ENCODE assay signal across 8 cellular contexts in genomic region chr9:136410500-136411287, GRCh38. TPM values are rescaled to one million over a fixed set of nuclear protein-coding genes. Genes with fewer than 3 reads are reported as not detected.
DNase-seq lines count a peak whose midpoint lies in the region; ATAC-seq and TF ChIP-seq lines count a peak whose summit lies in the region.

A gene with protein sequence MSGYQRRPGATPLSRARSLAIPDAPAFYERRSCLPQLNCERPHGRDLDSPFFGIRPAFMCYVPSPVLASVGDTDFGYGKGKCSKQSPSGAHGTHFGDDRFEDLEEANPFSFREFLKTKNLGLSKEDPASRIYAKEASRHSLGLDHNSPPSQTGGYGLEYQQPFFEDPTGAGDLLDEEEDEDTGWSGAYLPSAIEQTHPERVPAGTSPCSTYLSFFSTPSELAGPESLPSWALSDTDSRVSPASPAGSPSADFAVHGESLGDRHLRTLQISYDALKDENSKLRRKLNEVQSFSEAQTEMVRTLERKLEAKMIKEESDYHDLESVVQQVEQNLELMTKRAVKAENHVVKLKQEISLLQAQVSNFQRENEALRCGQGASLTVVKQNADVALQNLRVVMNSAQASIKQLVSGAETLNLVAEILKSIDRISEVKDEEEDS (minus strand): TSS chr9:136410614. CDS start chr9:136410397, 217 bp downstream.
A gene with protein sequence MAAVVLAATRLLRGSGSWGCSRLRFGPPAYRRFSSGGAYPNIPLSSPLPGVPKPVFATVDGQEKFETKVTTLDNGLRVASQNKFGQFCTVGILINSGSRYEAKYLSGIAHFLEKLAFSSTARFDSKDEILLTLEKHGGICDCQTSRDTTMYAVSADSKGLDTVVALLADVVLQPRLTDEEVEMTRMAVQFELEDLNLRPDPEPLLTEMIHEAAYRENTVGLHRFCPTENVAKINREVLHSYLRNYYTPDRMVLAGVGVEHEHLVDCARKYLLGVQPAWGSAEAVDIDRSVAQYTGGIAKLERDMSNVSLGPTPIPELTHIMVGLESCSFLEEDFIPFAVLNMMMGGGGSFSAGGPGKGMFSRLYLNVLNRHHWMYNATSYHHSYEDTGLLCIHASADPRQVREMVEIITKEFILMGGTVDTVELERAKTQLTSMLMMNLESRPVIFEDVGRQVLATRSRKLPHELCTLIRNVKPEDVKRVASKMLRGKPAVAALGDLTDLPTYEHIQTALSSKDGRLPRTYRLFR (plus strand): TSS chr9:136410658. CDS start chr9:136410669, 11 bp downstream.

- H3K9ac ChIP-seq in PC-3 (ENCODE audit: low read length) = peak within 1 kb of the TSS; percentile 95

- H3F3A ChIP-seq in PC-3 (ENCODE audit: low read length, unreplicated experiment) = no peaks in the 10 kb centered on the region

- peaks cover 44% of the 10 kb centered on the region for H3K79me2 ChIP-seq in PC-3 (ENCODE audit: low read length)

- H3K36me3 ChIP-seq in PC-3 (ENCODE audit: low read depth, low read length) = peaks cover 25% of the 10 kb centered on the region

- intact Hi-C loops in PC-3 (cut with micrococcal nuclease) = no loop called here

- H3K4me1 ChIP-seq in PC-3 (ENCODE audit: insufficient read depth, low read length) (peaks cover 18% of the 10 kb centered on the region; the same call in 1 of the 2 replicates), mononuclear cell (ENCODE audit: insufficient read depth, low read length) (peaks cover 27% of the 10 kb centered on the region)

- BruUV-seq in PC-3 (replicated peaks; lab: Mats Ljungman, UMichigan) = TSS peak; percentile 58

- H2AFZ ChIP-seq in PC-3 (ENCODE audit: low read length) = peak within 1 kb of the TSS; percentile 59; the same call in 1 of the 2 replicates

- POLR2A ChIA-PET in PC-3 (lab: Charles Lee; ENCODE audit: unreplicated experiment) = interaction anchor here (0.6 kb wide), 1 partner anchor 48 kb away, joined by 3 read pairs; no protein-coding TSS in a partner anchor

- in situ Hi-C loops in Caki2 (cut with HindIII; ENCODE audit: low pct_unique_long_range_greater_than_20kb, low sequenced_read_pairs) = no loop called here

- CTCF ChIA-PET in PC-3 (lab: Charles Lee) = no interaction called here

- H3K9me2 ChIP-seq in PC-3 (replicated peaks; ENCODE audit: low read length) = no peaks in the 10 kb centered on the region

- DNase-seq in Caki2 (ENCODE audit: low read depth) (peak; percentile 77), HuH-7.5 (ENCODE audit: low spot score) (peak; percentile 97), PC-3 (peak; percentile 86), activated T-cell treated with anti-CD3 and anti-CD28 coated beads for 4 hours (peak; percentile 99), epithelial cell of prostate (ENCODE audit: low read depth, low spot score) (peak; percentile 22)
- DNase-seq in stimulated activated CD8-positive, alpha-beta memory T cell treated with anti-CD3 and anti-CD28 coated beads, Interleukin-2, amount 100 ng/mL, for 1 hour (ENCODE audit: low read depth in 2 of 2) = peak; percentile 93

- H4K20me1 ChIP-seq in PC-3 (ENCODE audit: low read length) = peaks cover 10% of the 10 kb centered on the region; the same call in 1 of the 2 replicates

- H3K4me3 ChIP-seq in PC-3 (ENCODE audit: low read length) (peak within 1 kb of the TSS; percentile 93), mononuclear cell (ENCODE audit: low read length) (peak within 1 kb of the TSS; percentile 84)

- H3K9me3 ChIP-seq in PC-3 (ENCODE audit: low read length) (no peaks in the 10 kb centered on the region), mononuclear cell (ENCODE audit: low read depth, low read length) (no peaks in the 10 kb centered on the region)

- H3K4me2 ChIP-seq in PC-3 (ENCODE audit: low read length) = peak within 1 kb of the TSS; percentile 97

- H3K27me3 ChIP-seq in PC-3 (ENCODE audit: low read length) (no peaks in the 10 kb centered on the region), mononuclear cell (ENCODE audit: insufficient read depth, low read length) (no peaks in the 10 kb centered on the region)

- ATAC-seq in GM21515 (IDR thresholded peaks at IDR 0.05; ENCODE audit: unreplicated experiment) (peak; percentile 79), PC-3 (peak; percentile 83)

- no peak for TF ChIP-seq CTCF in PC-3 (conservative IDR thresholded peaks at IDR 0.05; ENCODE audit: low read depth, low read length)

- H3K27ac ChIP-seq in PC-3 (ENCODE audit: low read length) (peak within 1 kb of the TSS; percentile 41), epithelial cell of prostate (peak within 1 kb of the TSS; percentile 59)

RNA-seq across cellular contexts. Expression of the first gene that starts in this region (rescaled TPM):
- total RNA-seq in Caki2 (2014; rRNA removed; shearing (Covaris generic); ENCODE audit: low replicate concordance) = 58.2 and 79.3 TPM in 2 replicates
- 32.3 and 38.3 TPM in 2 replicates for total RNA-seq in PC-3 (2014; rRNA removed)
- 16.2 TPM for total RNA-seq in mononuclear cell

RNA-seq across cellular contexts. Expression of the second gene that starts in this region (rescaled TPM):
- 41.4 and 43.5 TPM in 2 replicates for total RNA-seq in Caki2 (2014; rRNA removed; shearing (Covaris generic); ENCODE audit: low replicate concordance)
- 44.3 and 54.9 TPM in 2 replicates for total RNA-seq in PC-3 (2014; rRNA removed)
- total RNA-seq in mononuclear cell = 36.6 TPM

Comparison
In these comparisons a context has a peak if more than half of its experiments do, and no peak if none do; other contexts are left out.
1. Peak in every context shown above with its lines: DNase-seq, ATAC-seq, H3K4me3 ChIP-seq and H3K27ac ChIP-seq.
2. DNase-seq: peak in every context shown above with its lines; median percentile 99 in activated T-cell treated with anti-CD3 and anti-CD28 coated beads for 4 hours; 97 in HuH-7.5; 93 in stimulated activated CD8-positive, alpha-beta memory T cell treated with anti-CD3 and anti-CD28 coated beads, Interleukin-2, amount 100 ng/mL, for 1 hour; 86 in PC-3; 77 in Caki2; 22 in epithelial cell of prostate.